Comparison of ENCODE assay signal across 1 cellular context in the genomic region with DNA sequence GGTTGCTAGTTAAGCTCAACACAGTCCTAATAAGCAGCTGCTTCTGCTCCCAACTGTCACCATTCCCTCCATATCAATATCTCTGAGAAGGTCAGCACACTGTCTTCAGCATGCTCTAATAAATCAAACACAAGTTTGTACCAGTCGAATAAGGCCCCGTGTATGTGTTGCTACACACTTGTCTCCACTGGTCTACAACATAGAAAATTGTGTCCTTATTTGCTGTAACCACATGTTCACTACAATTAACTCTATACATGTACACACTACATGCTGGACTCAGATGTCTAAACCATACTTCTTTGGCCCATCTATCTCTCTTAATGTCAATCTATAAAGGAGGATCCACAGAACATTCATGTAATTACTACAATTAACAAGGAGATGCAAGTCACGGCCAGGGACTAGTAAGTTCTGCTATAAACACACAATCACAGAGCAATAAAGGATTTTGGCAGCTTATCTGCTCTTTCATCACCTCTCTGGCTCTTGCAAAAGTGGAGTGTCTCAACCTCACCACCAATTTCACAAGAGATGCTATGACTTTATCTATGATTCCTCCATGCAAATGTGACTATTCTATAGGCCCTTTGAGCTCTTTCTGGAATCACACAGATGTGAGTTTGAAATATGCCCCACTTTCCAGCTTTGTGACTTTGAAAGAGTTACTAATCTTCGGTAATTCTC.
TF ChIP-seq lines count a peak whose summit lies in the region.

No MANE protein-coding gene starts in this region.

TF ChIP-seq in IMR-90, 13 proteins besides CTCF, POLR2A, EP300 and RAD21:
- TF ChIP-seq, protein P1, sequence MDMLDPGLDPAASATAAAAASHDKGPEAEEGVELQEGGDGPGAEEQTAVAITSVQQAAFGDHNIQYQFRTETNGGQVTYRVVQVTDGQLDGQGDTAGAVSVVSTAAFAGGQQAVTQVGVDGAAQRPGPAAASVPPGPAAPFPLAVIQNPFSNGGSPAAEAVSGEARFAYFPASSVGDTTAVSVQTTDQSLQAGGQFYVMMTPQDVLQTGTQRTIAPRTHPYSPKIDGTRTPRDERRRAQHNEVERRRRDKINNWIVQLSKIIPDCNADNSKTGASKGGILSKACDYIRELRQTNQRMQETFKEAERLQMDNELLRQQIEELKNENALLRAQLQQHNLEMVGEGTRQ (IDR thresholded peaks at IDR 0.05; ENCODE audit: low read depth, low read length), result no peak
- TF ChIP-seq BHLHE40 (IDR thresholded peaks at IDR 0.05; ENCODE audit: low read depth, low read length) (no peak), ELK1 (IDR thresholded peaks at IDR 0.05; ENCODE audit: borderline replicate concordance, low read depth, low read length) (no peak), CEBPB (IDR thresholded peaks at IDR 0.05; ENCODE audit: low read depth, low read length) (peak; percentile 86), CHD1 (IDR thresholded peaks at IDR 0.05; ENCODE audit: low read depth, low read length) (no peak)
TF ChIP-seq in IMR-90: peak in this region for 1.
